Comparison of ENCODE assay signal across 16 cellular contexts in genomic region chr4:98556451-98556850, GRCh38.
DNase-seq lines count a peak whose midpoint lies in the region; ATAC-seq and TF ChIP-seq lines count a peak whose summit lies in the region.
"Had no signal": no experiment of that assay in that cellular context is flagged by ENCODE, and none has a peak within 500 bp of the region (broad histone marks: within the 10 kb centered on the region; RNA-seq: fewer than 3 reads in every experiment).

No MANE protein-coding gene starts in this region.

- no peaks in the 10 kb centered on the region for H3K36me3 ChIP-seq in A673 (ENCODE audit: insufficient read depth, low read length, poor library complexity, severe bottlenecking)
- H3K36me3 ChIP-seq: Peyer's patch had no signal

- intact Hi-C loops in A673 (cut with micrococcal nuclease; ENCODE audit: unreplicated experiment): loop anchor here (10.0 kb wide), 1 partner anchor 292 kb away; the partner anchor contains the start of gene RAP1GDS1

- peak overlapping the region; percentile 73 for H3K27ac ChIP-seq in A673 (ENCODE audit: low read depth, low read length, poor library complexity, severe bottlenecking)
- H3K27ac ChIP-seq: Peyer's patch had no signal

- H3K27me3 Mint-ChIP-seq in brain (no peaks in the 10 kb centered on the region), nephron (ENCODE audit: low read depth) (no peaks in the 10 kb centered on the region), immature natural killer cell (ENCODE audit: low read depth in 3 of 3) (no peaks in the 10 kb centered on the region)

- DNase-seq in A673 (ENCODE audit: low spot score) (no peak), GM03348 (ENCODE audit: low spot score) (peak; percentile 42), NCI-H82 (lab: John Stamatoyannopoulos, UW) (no peak), NCI-H1694 treated with DMSO at 0.1 percent for 48 hours (lab: John Stamatoyannopoulos, UW) (no peak), immature natural killer cell (no peak)
- DNase-seq: Caco-2, DMS53, NCI-H1436 treated with DMSO at 0.1 percent for 48 hours, NCI-H2081 treated with DMSO at 0.1 percent for 48 hours, NCI-H510A, Peyer's patch had no signal

- no peak for ATAC-seq in GM19328 (IDR thresholded peaks at IDR 0.05; ENCODE audit: unreplicated experiment)
- ATAC-seq: HCT116, Right ventricle myocardium inferior had no signal

- no peaks in the 10 kb centered on the region for H3K27me3 ChIP-seq in A673 (replicated peaks; ENCODE audit: insufficient read depth, low read depth, low read length, poor library complexity)
- H3K27me3 ChIP-seq: Peyer's patch had no signal

- H3K4me3 Mint-ChIP-seq in brain: peak overlapping the region in 1 of 5 experiments; percentile 44
- no peak overlapping the region for H3K4me3 Mint-ChIP-seq in nephron
- no peak overlapping the region for H3K4me3 Mint-ChIP-seq in immature natural killer cell

- H3K9me3 Mint-ChIP-seq in brain (peaks cover 4 to 11% (median 6%) of the 10 kb centered on the region in 5 experiments), nephron (peaks cover 6% of the 10 kb centered on the region), immature natural killer cell (no peaks in the 10 kb centered on the region)

- no TSS peak for BruUV-seq in A673 (replicated peaks; lab: Mats Ljungman, UMichigan)

- peaks cover 66% of the 10 kb centered on the region for H3K4me1 ChIP-seq in A673 (ENCODE audit: insufficient read depth, low read length, poor library complexity, severe bottlenecking)
- H3K4me1 ChIP-seq: Caco-2, Peyer's patch had no signal

- H3K9me3 ChIP-seq in A673 (ENCODE audit: low read depth, low read length, poor library complexity, severe bottlenecking): no peaks in the 10 kb centered on the region
- H3K9me3 ChIP-seq: Caco-2, Peyer's patch had no signal

- peaks cover 69% of the 10 kb centered on the region for H3K4me1 Mint-ChIP-seq in brain
- H3K4me1 Mint-ChIP-seq in nephron: peaks cover 37% of the 10 kb centered on the region
- no peaks in the 10 kb centered on the region for H3K4me1 Mint-ChIP-seq in immature natural killer cell

- CTCF ChIA-PET in A673 (lab: Charles Lee): no interaction called here

- H3K36me3 Mint-ChIP-seq in brain: peaks cover 26% of the 10 kb centered on the region
- peaks cover 6% of the 10 kb centered on the region for H3K36me3 Mint-ChIP-seq in nephron (ENCODE audit: low read depth)
- H3K36me3 Mint-ChIP-seq in immature natural killer cell: peaks cover 8 to 16% (median 9%) of the 10 kb centered on the region in 3 donors

- TF ChIP-seq CTCF in A673 (conservative IDR thresholded peaks at IDR 0.05; ENCODE audit: low read depth, low read length) (no peak), brain (conservative IDR thresholded peaks at IDR 0.05) (no peak), nephron (IDR thresholded peaks at IDR 0.05; ENCODE audit: unreplicated experiment in 3 of 3) (no peak)

- peak overlapping the region in 4 of 5 experiments; percentile 52 to 85 (median 60) for H3K27ac Mint-ChIP-seq in brain
- peak overlapping the region in 2 of 3 experiments; percentile 62 to 72 for H3K27ac Mint-ChIP-seq in nephron
- H3K27ac Mint-ChIP-seq in immature natural killer cell: no peak overlapping the region

- POLR2A ChIA-PET in A673 (lab: Charles Lee; ENCODE audit: low non-redundant PET): no interaction called here

- H3K4me3 ChIP-seq in A673 (ENCODE audit: low read depth, low read length, poor library complexity, severe bottlenecking): no peak overlapping the region
- H3K4me3 ChIP-seq: Peyer's patch had no signal

Comparison
In these comparisons a context has a peak if more than half of its experiments do, and no peak if none do; other contexts are left out.
1. H3K27ac Mint-ChIP-seq: peak in brain (4 of 5) and nephron (2 of 3); none in immature natural killer cell (0 of 6).